In genomic region chr9:98811051-98811650, GRCh38 we compare ENCODE assay signal across 13 cellular contexts. TPM values are rescaled to one million over a fixed set of nuclear protein-coding genes. Genes with fewer than 3 reads are reported as not detected.
A peak's percentile ranks its signal among the peaks of the same experiment; 100 is the strongest.
DNase-seq lines count a peak whose midpoint lies in the region; ATAC-seq and TF ChIP-seq lines count a peak whose summit lies in the region.
"Had no signal": no experiment of that assay in that cellular context is flagged by ENCODE, and none has a peak within 500 bp of the region (broad histone marks: within the 10 kb centered on the region; RNA-seq: fewer than 3 reads in every experiment).

No MANE protein-coding gene starts in this region.

- peak; percentile 76 for ATAC-seq in omental fat pad (ENCODE audit: low FRiP score)

- peak; percentile 79 for DNase-seq in EH (ENCODE audit: low read depth)
- DNase-seq in HT1080 (ENCODE audit: low read depth) = peak; percentile 58
- peak; percentile 37 for DNase-seq in dermis blood vessel endothelial cell
- DNase-seq in omental fat pad (ENCODE audit: low spot score) = no peak
- DNase-seq in NCI-H1417 treated with DMSO at 0.1 percent for 48 hours (lab: John Stamatoyannopoulos, UW) = no peak
- no peak for DNase-seq in NCI-H345 treated with DMSO at 0.1 percent for 48 hours (lab: John Stamatoyannopoulos, UW; ENCODE audit: unreplicated experiment)
- DNase-seq in activated CD8-positive, alpha-beta memory T cell treated with anti-CD3 and anti-CD28 coated beads for 24 hours = no peak
- DNase-seq in NCI-H774 (lab: John Stamatoyannopoulos, UW) = no peak
- DNase-seq: activated naive CD8-positive, alpha-beta T cell treated with anti-CD3 and anti-CD28 coated beads, Interleukin-2, amount 10 ng/mL, durations not matched to agents 7 days and 5 days; GDM1; midbrain; NK-92 treated with Interleukin-12 subunit alpha and Interleukin-12 subunit beta, amount 100 ng/mL, for 24 hours; stimulated activated CD4-positive, alpha-beta T cell treated with anti-CD3 and anti-CD28 coated beads, Interleukin-12 subunit alpha, Interleukin-12 subunit beta, amount 100 ng/mL, for 4 hours had no signal

- TF ChIP-seq CTCF in omental fat pad (IDR thresholded peaks at IDR 0.05) = no peak

RNA-seq across cellular contexts. Expression of gene GALNT12, which starts 3.7 kb away (rescaled TPM):
- total RNA-seq in HT1080 (2014; rRNA removed; shearing (Covaris generic)) = 0.10 and 0.30 TPM in 2 replicates
- 3.6 and 4.8 TPM in 2 replicates for polyA plus RNA-seq in HT1080 (2015; cell fraction: cytosol; rRNA removed)
- 8.4 TPM in 2 replicates for polyA plus RNA-seq in HT1080 (2015; cell fraction: nucleus; rRNA removed)
- total RNA-seq in dermis blood vessel endothelial cell = 0.14 and 0.34 TPM in 2 replicates
- 1 to 10 TPM; 1.6 to 6.6 (median 4.5) TPM for total RNA-seq in omental fat pad

RNA-seq across cellular contexts. Expression of gene ANKS6, which starts 14.8 kb away (rescaled TPM):
- total RNA-seq in HT1080 (2014; rRNA removed; shearing (Covaris generic)) = 20.5 and 25.7 TPM in 2 replicates
- polyA plus RNA-seq in HT1080 (2015; cell fraction: cytosol; rRNA removed) = 23.5 and 26.1 TPM in 2 replicates
- 42.1 and 44.0 TPM in 2 replicates for polyA plus RNA-seq in HT1080 (2015; cell fraction: nucleus; rRNA removed)
- 8.0 and 12.6 TPM in 2 replicates for total RNA-seq in dermis blood vessel endothelial cell
- total RNA-seq in omental fat pad = 10 to 100 TPM; 14.7 to 24.7 (median 20.4) TPM

Comparison
In these comparisons a context has a peak if more than half of its experiments do, and no peak if none do; other contexts are left out.
1. DNase-seq: peak in EH (single experiment), HT1080 (single experiment) and dermis blood vessel endothelial cell (single experiment); none in omental fat pad (single experiment), NCI-H1417 treated with DMSO at 0.1 percent for 48 hours (single experiment), NCI-H345 treated with DMSO at 0.1 percent for 48 hours (single experiment), activated CD8-positive, alpha-beta memory T cell treated with anti-CD3 and anti-CD28 coated beads for 24 hours (single experiment) and NCI-H774 (single experiment).